1 cellular context compared by ENCODE assay signal in genomic region chr12:39173689-39174088, GRCh38.
TF ChIP-seq lines count a peak whose summit lies in the region.

No MANE protein-coding gene starts in this region.

TF ChIP-seq in SK-N-SH treated with all-trans-retinoic acid at 6 μM for 48 hours, 23 proteins besides CTCF, POLR2A, EP300 and RAD21 (continued from another document):
- TF ChIP-seq TOX (CRISPR knock-in tag; IDR thresholded peaks at IDR 0.05; ENCODE audit: borderline replicate concordance) (no peak), ZNF70 (CRISPR knock-in tag; IDR thresholded peaks at IDR 0.05) (no peak), ZFP3 (CRISPR knock-in tag; IDR thresholded peaks at IDR 0.05) (peak; percentile 71; the same call in 1 of the 2 replicates), ESRRG (CRISPR knock-in tag; IDR thresholded peaks at IDR 0.05) (no peak), PATZ1 (CRISPR knock-in tag; IDR thresholded peaks at IDR 0.05; ENCODE audit: borderline replicate concordance) (peak; percentile 38; the same call in 1 of the 2 replicates)
- TF ChIP-seq, protein P1, sequence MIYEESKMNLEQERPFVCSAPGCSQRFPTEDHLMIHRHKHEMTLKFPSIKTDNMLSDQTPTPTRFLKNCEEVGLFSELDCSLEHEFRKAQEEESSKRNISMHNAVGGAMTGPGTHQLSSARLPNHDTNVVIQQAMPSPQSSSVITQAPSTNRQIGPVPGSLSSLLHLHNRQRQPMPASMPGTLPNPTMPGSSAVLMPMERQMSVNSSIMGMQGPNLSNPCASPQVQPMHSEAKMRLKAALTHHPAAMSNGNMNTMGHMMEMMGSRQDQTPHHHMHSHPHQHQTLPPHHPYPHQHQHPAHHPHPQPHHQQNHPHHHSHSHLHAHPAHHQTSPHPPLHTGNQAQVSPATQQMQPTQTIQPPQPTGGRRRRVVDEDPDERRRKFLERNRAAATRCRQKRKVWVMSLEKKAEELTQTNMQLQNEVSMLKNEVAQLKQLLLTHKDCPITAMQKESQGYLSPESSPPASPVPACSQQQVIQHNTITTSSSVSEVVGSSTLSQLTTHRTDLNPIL (CRISPR knock-in tag; IDR thresholded peaks at IDR 0.05; ENCODE audit: low read depth) = 0 out of 2 replicates have a peak, but pooled peaks have one; percentile 11
